In genomic region chr3:65548848-65549625, GRCh38 we compare ENCODE assay signal across 1 cellular context.
TF ChIP-seq lines count a peak whose summit lies in the region.

No MANE protein-coding gene starts in this region.

TF ChIP-seq in HepG2, 621 proteins besides CTCF, POLR2A, EP300 and RAD21 (continued from another document):
- no peak for TF ChIP-seq ZNF280B (CRISPR knock-in tag; IDR thresholded peaks at IDR 0.05; ENCODE audit: borderline replicate concordance)
- no peak for TF ChIP-seq FOSL2 (CRISPR knock-in tag; IDR thresholded peaks at IDR 0.05)
- peak; percentile 99 for TF ChIP-seq ZNF800 (CRISPR knock-in tag; IDR thresholded peaks at IDR 0.05)
- no peak for TF ChIP-seq TFAP4 (IDR thresholded peaks at IDR 0.05; ENCODE audit: borderline replicate concordance, low read depth)
- no peak for TF ChIP-seq ZC3H4 (CRISPR knock-in tag; IDR thresholded peaks at IDR 0.05; ENCODE audit: borderline replicate concordance)
- TF ChIP-seq HNRNPLL (IDR thresholded peaks at IDR 0.05; ENCODE audit: low read depth, low read length, poor library complexity, severe bottlenecking): peak; percentile 50
- TF ChIP-seq CENPT (CRISPR knock-in tag; IDR thresholded peaks at IDR 0.05; ENCODE audit: low read depth): no peak
- no peak for TF ChIP-seq SMC3 (IDR thresholded peaks at IDR 0.05; ENCODE audit: low read length)
- TF ChIP-seq CCDC6 (CRISPR knock-in tag; IDR thresholded peaks at IDR 0.05): no peak
- no peak for TF ChIP-seq GRHL1 (CRISPR knock-in tag; conservative IDR thresholded peaks at IDR 0.05)
- TF ChIP-seq ARID3A (IDR thresholded peaks at IDR 0.05; ENCODE audit: low read depth, low read length): no peak
- TF ChIP-seq HNF1A (IDR thresholded peaks at IDR 0.05; ENCODE audit: low read depth): no peak
- no peak for TF ChIP-seq HNF1A (CRISPR knock-in tag; IDR thresholded peaks at IDR 0.05; ENCODE audit: borderline replicate concordance)
- TF ChIP-seq MAFF (IDR thresholded peaks at IDR 0.05; ENCODE audit: low read depth, low read length): no peak
- TF ChIP-seq PLSCR1 (CRISPR knock-in tag; IDR thresholded peaks at IDR 0.05; ENCODE audit: borderline replicate concordance): no peak
- TF ChIP-seq GPN1 (CRISPR knock-in tag; IDR thresholded peaks at IDR 0.05; ENCODE audit: borderline replicate concordance): no peak
- TF ChIP-seq MIXL1 (CRISPR knock-in tag; IDR thresholded peaks at IDR 0.05): no peak
- no peak for TF ChIP-seq ATF3 (CRISPR knock-in tag; IDR thresholded peaks at IDR 0.05)
- TF ChIP-seq MLXIP (CRISPR knock-in tag; IDR thresholded peaks at IDR 0.05; ENCODE audit: borderline replicate concordance): no peak
- TF ChIP-seq ZNF501 (CRISPR knock-in tag; IDR thresholded peaks at IDR 0.05): peak; percentile 66
- TF ChIP-seq ZNF562 (CRISPR knock-in tag; IDR thresholded peaks at IDR 0.05; ENCODE audit: borderline replicate concordance): no peak
- no peak for TF ChIP-seq SMAD1 (CRISPR knock-in tag; IDR thresholded peaks at IDR 0.05; ENCODE audit: borderline replicate concordance, low read depth)
- 0 out of 2 replicates have a peak, but pooled peaks have one; percentile 56 for TF ChIP-seq FOXO4 (CRISPR knock-in tag; conservative IDR thresholded peaks at IDR 0.05)
- no peak for TF ChIP-seq ZHX1 (CRISPR knock-in tag; IDR thresholded peaks at IDR 0.05; ENCODE audit: low read depth)
- TF ChIP-seq KMT2A (CRISPR knock-in tag; IDR thresholded peaks at IDR 0.05): peak; percentile 47; the same call in 1 of the 2 replicates
- no peak for TF ChIP-seq RBM22 (optimal IDR thresholded peaks at IDR 0.05; ENCODE audit: low read length)
- 0 out of 2 replicates have a peak, but pooled peaks have one; percentile 35 for TF ChIP-seq PCBP1 (IDR thresholded peaks at IDR 0.05; ENCODE audit: borderline replicate concordance, low read depth, low read length)
- TF ChIP-seq PHF8 (CRISPR knock-in tag; IDR thresholded peaks at IDR 0.05): 0 out of 2 replicates have a peak, but pooled peaks have one; percentile 30
- peak; percentile 15; the same call in 1 of the 2 replicates for TF ChIP-seq SALL1 (CRISPR knock-in tag; IDR thresholded peaks at IDR 0.05)
- TF ChIP-seq TBP (CRISPR knock-in tag; IDR thresholded peaks at IDR 0.05): no peak
- TF ChIP-seq SIX1 (CRISPR knock-in tag; IDR thresholded peaks at IDR 0.05; ENCODE audit: borderline replicate concordance): no peak
- no peak for TF ChIP-seq ZNF614 (CRISPR knock-in tag; IDR thresholded peaks at IDR 0.05; ENCODE audit: borderline replicate concordance)
- 0 out of 2 replicates have a peak, but pooled peaks have one; percentile 38 for TF ChIP-seq ATF7-NPFF (CRISPR knock-in tag; IDR thresholded peaks at IDR 0.05; ENCODE audit: low read depth)
- no peak for TF ChIP-seq ZIK1 (CRISPR knock-in tag; IDR thresholded peaks at IDR 0.05; ENCODE audit: borderline replicate concordance, low read depth)
- TF ChIP-seq HNRNPL (IDR thresholded peaks at IDR 0.05; ENCODE audit: low read depth, low read length): no peak
- no peak for TF ChIP-seq ZNF451 (CRISPR knock-in tag; IDR thresholded peaks at IDR 0.05)
- TF ChIP-seq TAF15 (IDR thresholded peaks at IDR 0.05; ENCODE audit: low read depth, low read length, poor library complexity, severe bottlenecking): no peak
- no peak for TF ChIP-seq WIZ (CRISPR knock-in tag; IDR thresholded peaks at IDR 0.05)
- no peak for TF ChIP-seq NR2F6 (IDR thresholded peaks at IDR 0.05)
- TF ChIP-seq NR2F6 (CRISPR knock-in tag; IDR thresholded peaks at IDR 0.05): no peak
